In the genomic region with DNA sequence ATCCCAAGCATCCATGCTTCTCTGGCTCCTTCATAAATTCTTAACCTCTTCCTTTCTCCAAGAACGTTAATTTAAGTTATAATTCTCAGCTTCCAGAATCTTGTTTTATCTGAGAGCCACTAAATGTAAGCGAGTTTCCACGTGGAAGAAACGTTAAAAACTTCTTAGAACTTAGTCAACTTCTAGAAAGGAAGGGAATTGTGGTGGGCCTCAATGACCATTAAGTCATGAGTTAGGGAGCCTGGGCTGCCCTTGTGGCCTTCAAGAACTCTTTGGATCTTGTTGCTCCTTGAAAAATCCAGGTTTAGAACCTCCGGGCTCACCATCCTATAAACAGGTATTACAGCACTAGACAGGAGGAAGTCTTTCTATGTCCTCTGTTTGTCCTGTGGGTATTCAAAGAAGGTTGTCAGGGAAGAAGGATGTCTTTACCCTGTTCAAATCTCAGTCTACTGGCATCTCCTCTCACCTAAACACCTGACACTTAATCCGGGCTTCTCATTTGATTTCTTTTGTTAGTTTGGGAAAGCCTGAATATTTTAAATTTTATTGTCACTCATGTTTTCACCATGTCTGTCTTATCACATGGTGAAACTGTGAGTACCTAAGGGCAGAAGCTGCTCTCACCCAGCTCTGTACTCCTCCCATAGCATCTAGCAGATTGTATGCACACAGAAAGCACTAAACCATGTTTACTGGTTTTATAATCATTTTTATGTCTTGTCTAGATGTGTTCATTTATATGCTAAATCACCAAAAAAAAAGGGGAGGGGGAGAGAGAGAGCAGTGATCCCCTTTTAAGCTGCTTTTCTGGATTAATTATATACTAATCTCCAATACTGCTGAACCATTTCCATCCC, we compare ENCODE assay signal across 3 cellular contexts.
A peak's percentile ranks its signal among the peaks of the same experiment; 100 is the strongest.
TF ChIP-seq lines count a peak whose summit lies in the region.

No MANE protein-coding gene starts in this region.

TF ChIP-seq in A549, 52 proteins besides CTCF, POLR2A, EP300 and RAD21:
- TF ChIP-seq MAFK (IDR thresholded peaks at IDR 0.05; ENCODE audit: partially characterized antibody): no peak
- 0 out of 5 replicates have a peak, but pooled peaks have one; percentile 13 to 26 for TF ChIP-seq JUN (IDR thresholded peaks at IDR 0.05)
- TF ChIP-seq, protein P1, sequence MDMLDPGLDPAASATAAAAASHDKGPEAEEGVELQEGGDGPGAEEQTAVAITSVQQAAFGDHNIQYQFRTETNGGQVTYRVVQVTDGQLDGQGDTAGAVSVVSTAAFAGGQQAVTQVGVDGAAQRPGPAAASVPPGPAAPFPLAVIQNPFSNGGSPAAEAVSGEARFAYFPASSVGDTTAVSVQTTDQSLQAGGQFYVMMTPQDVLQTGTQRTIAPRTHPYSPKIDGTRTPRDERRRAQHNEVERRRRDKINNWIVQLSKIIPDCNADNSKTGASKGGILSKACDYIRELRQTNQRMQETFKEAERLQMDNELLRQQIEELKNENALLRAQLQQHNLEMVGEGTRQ (IDR thresholded peaks at IDR 0.05): no peak
- TF ChIP-seq SREBF2 (IDR thresholded peaks at IDR 0.05): no peak
- TF ChIP-seq, protein P2, sequence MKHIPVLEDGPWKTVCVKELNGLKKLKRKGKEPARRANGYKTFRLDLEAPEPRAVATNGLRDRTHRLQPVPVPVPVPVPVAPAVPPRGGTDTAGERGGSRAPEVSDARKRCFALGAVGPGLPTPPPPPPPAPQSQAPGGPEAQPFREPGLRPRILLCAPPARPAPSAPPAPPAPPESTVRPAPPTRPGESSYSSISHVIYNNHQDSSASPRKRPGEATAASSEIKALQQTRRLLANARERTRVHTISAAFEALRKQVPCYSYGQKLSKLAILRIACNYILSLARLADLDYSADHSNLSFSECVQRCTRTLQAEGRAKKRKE (CRISPR knock-in tag; IDR thresholded peaks at IDR 0.05; ENCODE audit: low read depth): no peak

TF ChIP-seq in endothelial cell of umbilical vein, 7 proteins besides CTCF, POLR2A, EP300 and RAD21:
- TF ChIP-seq JUN (IDR thresholded peaks at IDR 0.05; ENCODE audit: borderline replicate concordance, insufficient read depth, insufficient read length, low read depth) (no peak), POLR2AphosphoS5 (IDR thresholded peaks at IDR 0.05; ENCODE audit: insufficient read depth, low read depth, low read length) (no peak), MAX (IDR thresholded peaks at IDR 0.05; ENCODE audit: insufficient read depth, insufficient read length) (no peak), GATA2 (IDR thresholded peaks at IDR 0.05; ENCODE audit: insufficient read depth, insufficient read length, low read depth, low read length) (no peak), MYC (IDR thresholded peaks at IDR 0.05; ENCODE audit: low read depth, low read length) (no peak), EZH2 (IDR thresholded peaks at IDR 0.05; ENCODE audit: borderline replicate concordance, low read depth, low read length, severe bottlenecking) (no peak), FOS (IDR thresholded peaks at IDR 0.05; ENCODE audit: borderline replicate concordance, insufficient read depth, low read length) (no peak)

TF ChIP-seq in neural cell, 6 proteins besides CTCF, POLR2A, EP300 and RAD21:
- TF ChIP-seq SMC3 (conservative IDR thresholded peaks at IDR 0.05; ENCODE audit: poor library complexity): no peak
- no peak for TF ChIP-seq MXI1 (conservative IDR thresholded peaks at IDR 0.05; ENCODE audit: poor library complexity, severe bottlenecking)
- no peak for TF ChIP-seq EZH2 (IDR thresholded peaks at IDR 0.05; ENCODE audit: borderline replicate concordance, insufficient read depth, low read length, poor library complexity, severe bottlenecking)
- TF ChIP-seq POLR2AphosphoS5 (IDR thresholded peaks at IDR 0.05): no peak
- TF ChIP-seq TAF1 (IDR thresholded peaks at IDR 0.05; ENCODE audit: low read depth): no peak
- TF ChIP-seq, protein P3, sequence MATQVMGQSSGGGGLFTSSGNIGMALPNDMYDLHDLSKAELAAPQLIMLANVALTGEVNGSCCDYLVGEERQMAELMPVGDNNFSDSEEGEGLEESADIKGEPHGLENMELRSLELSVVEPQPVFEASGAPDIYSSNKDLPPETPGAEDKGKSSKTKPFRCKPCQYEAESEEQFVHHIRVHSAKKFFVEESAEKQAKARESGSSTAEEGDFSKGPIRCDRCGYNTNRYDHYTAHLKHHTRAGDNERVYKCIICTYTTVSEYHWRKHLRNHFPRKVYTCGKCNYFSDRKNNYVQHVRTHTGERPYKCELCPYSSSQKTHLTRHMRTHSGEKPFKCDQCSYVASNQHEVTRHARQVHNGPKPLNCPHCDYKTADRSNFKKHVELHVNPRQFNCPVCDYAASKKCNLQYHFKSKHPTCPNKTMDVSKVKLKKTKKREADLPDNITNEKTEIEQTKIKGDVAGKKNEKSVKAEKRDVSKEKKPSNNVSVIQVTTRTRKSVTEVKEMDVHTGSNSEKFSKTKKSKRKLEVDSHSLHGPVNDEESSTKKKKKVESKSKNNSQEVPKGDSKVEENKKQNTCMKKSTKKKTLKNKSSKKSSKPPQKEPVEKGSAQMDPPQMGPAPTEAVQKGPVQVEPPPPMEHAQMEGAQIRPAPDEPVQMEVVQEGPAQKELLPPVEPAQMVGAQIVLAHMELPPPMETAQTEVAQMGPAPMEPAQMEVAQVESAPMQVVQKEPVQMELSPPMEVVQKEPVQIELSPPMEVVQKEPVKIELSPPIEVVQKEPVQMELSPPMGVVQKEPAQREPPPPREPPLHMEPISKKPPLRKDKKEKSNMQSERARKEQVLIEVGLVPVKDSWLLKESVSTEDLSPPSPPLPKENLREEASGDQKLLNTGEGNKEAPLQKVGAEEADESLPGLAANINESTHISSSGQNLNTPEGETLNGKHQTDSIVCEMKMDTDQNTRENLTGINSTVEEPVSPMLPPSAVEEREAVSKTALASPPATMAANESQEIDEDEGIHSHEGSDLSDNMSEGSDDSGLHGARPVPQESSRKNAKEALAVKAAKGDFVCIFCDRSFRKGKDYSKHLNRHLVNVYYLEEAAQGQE (IDR thresholded peaks at IDR 0.05; ENCODE audit: borderline replicate concordance): no peak
